ENCODE assay signal across 8 cellular contexts in the genomic region with DNA sequence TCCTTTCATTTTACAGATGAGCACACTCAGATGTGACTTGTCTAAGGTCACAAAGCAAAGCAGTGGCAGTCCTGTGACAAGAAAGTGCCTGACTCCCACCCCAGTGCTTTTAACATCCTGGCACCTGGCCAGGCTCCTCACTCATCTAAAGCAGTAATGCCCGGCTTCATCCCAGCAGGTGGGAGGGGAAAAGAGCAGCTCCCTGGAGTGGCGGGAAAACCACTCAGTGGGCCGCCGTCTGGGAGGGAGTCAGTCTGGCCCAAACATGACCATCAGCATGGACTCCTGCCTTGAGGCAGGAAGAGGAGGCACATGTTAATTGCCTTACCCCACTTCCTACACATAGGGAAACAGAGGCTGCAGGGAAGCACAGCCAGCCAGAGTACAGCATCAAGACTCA. TPM values are rescaled to one million over a fixed set of nuclear protein-coding genes. Genes with fewer than 3 reads are reported as not detected.
A peak's percentile ranks its signal among the peaks of the same experiment; 100 is the strongest.
DNase-seq lines count a peak whose midpoint lies in the region; ATAC-seq and TF ChIP-seq lines count a peak whose summit lies in the region.

No MANE protein-coding gene starts in this region.

- no peak overlapping the region for H3K23ac ChIP-seq in trophoblast cell (ENCODE audit: low read length)

- TF ChIP-seq CTCF in body of pancreas (IDR thresholded peaks at IDR 0.05) (no peak), esophagus squamous epithelium (IDR thresholded peaks at IDR 0.05) (no peak)

- ATAC-seq in body of pancreas (no peak), GM19452 (IDR thresholded peaks at IDR 0.05; ENCODE audit: unreplicated experiment) (no peak), GM21825 (IDR thresholded peaks at IDR 0.05; ENCODE audit: unreplicated experiment) (no peak)

- H3K79me1 ChIP-seq in trophoblast cell (ENCODE audit: low read length) = peaks cover 20% of the 10 kb centered on the region

- H3K4me1 ChIP-seq in body of pancreas (peaks cover 75% of the 10 kb centered on the region), trophoblast cell (ENCODE audit: control insufficient read depth in 1 of 2, insufficient read depth in 2 of 2, low read length in 2 of 2) (peaks cover 13 to 20% of the 10 kb centered on the region in 2 experiments), esophagus squamous epithelium (peaks cover 41 to 89% (median 52%) of the 10 kb centered on the region in 3 donors)

- no peak overlapping the region for H2BK5ac ChIP-seq in trophoblast cell (ENCODE audit: low read depth, low read length, poor library complexity)

- no peak overlapping the region for H2AFZ ChIP-seq in trophoblast cell (ENCODE audit: insufficient read depth, low read length, poor library complexity)

- H3K9ac ChIP-seq in trophoblast cell (ENCODE audit: low read length) = no peak overlapping the region

- H3K27ac ChIP-seq in body of pancreas = peak overlapping the region in 3 of 4 donors; percentile 5 to 89 (median 74)
- H3K27ac ChIP-seq in trophoblast cell (ENCODE audit: low read depth, low read length) = no peak overlapping the region
- H3K27ac ChIP-seq in esophagus squamous epithelium = peak overlapping the region in 1 of 4 donors; percentile 94

- no peak overlapping the region for H4K91ac ChIP-seq in trophoblast cell (ENCODE audit: low read depth, low read length)

- H4K8ac ChIP-seq in trophoblast cell (ENCODE audit: low read depth, low read length) = no peak overlapping the region

- no peak overlapping the region for H2BK120ac ChIP-seq in trophoblast cell (ENCODE audit: insufficient read depth, low read length, poor library complexity)

- no peak overlapping the region for H3K4me3 ChIP-seq in body of pancreas
- H3K4me3 ChIP-seq in trophoblast cell (ENCODE audit: low read depth, low read length) = no peak overlapping the region
- H3K4me3 ChIP-seq in esophagus squamous epithelium = no peak overlapping the region

- H4K12ac ChIP-seq in trophoblast cell (ENCODE audit: low read depth, low read length) = no peak overlapping the region

- WGBS in body of pancreas, 2 donors = 45 to 49% methylated on average over 4 of the region's 4 CpGs
- WGBS in trophoblast cell (ENCODE audit: extremely low coverage, insufficient coverage, insufficient read length) = no CpG with 5 or more reads among the region's 4 CpGs
- WGBS in esophagus squamous epithelium, 2 donors = 11 to 58% methylated on average over 1 to 4 of the region's 4 CpGs

- H2AK5ac ChIP-seq in trophoblast cell (ENCODE audit: low read length) = no peak overlapping the region

- no peaks in the 10 kb centered on the region for H3K36me3 ChIP-seq in body of pancreas (replicated peaks in 1 of 2; ENCODE audit: insufficient read depth in 1 of 2, low read depth in 2 of 2)
- H3K36me3 ChIP-seq in trophoblast cell (ENCODE audit: control insufficient read depth in 1 of 2, insufficient read depth in 2 of 2, low read length in 2 of 2) = peaks cover 19 to 20% of the 10 kb centered on the region in 2 experiments
- H3K36me3 ChIP-seq in esophagus squamous epithelium = no peaks in the 10 kb centered on the region

- no peak for TF ChIP-seq POLR2A in body of pancreas (IDR thresholded peaks at IDR 0.05)
- TF ChIP-seq POLR2A in esophagus squamous epithelium (IDR thresholded peaks at IDR 0.05) = no peak

- peaks cover 36% of the 10 kb centered on the region for H3K79me2 ChIP-seq in trophoblast cell (ENCODE audit: control insufficient read depth, insufficient read depth, low read length, poor library complexity)

- H3K27me3 ChIP-seq in body of pancreas = no peaks in the 10 kb centered on the region
- no peaks in the 10 kb centered on the region for H3K27me3 ChIP-seq in trophoblast cell (ENCODE audit: insufficient read depth, low read length)
- peaks cover 0 to 20% (median 0%) of the 10 kb centered on the region in 4 donors for H3K27me3 ChIP-seq in esophagus squamous epithelium

- no peak overlapping the region for H3K14ac ChIP-seq in trophoblast cell (ENCODE audit: low read length)

- H3K9me3 ChIP-seq in body of pancreas (no peaks in the 10 kb centered on the region), trophoblast cell (ENCODE audit: insufficient read depth, low read depth, low read length) (no peaks in the 10 kb centered on the region), esophagus squamous epithelium (no peaks in the 10 kb centered on the region)

- no peak overlapping the region for H3K18ac ChIP-seq in trophoblast cell (ENCODE audit: low read length)

- intact Hi-C loops in body of pancreas (cut with DNase I) (no loop called here), esophagus squamous epithelium (cut with DNase I) (no loop called here)

- DNase-seq in DMS53 (lab: John Stamatoyannopoulos, UW) = peak; percentile 58
- no peak for DNase-seq in DMS53 treated with DMSO at 0.1 percent for 48 hours (lab: John Stamatoyannopoulos, UW; ENCODE audit: unreplicated experiment)
- DNase-seq in NCI-H2081 treated with DMSO at 0.1 percent for 48 hours (lab: John Stamatoyannopoulos, UW) = peak; percentile 44
- no peak for DNase-seq in body of pancreas
- DNase-seq in trophoblast cell = no peak
- DNase-seq in esophagus squamous epithelium (lab: John Stamatoyannopoulos, UW) = no peak

- peak overlapping the region; percentile 84 for H3K4me2 ChIP-seq in trophoblast cell (ENCODE audit: low read length)

- H3K4ac ChIP-seq in trophoblast cell (ENCODE audit: low read depth, low read length) = peak overlapping the region; percentile 82

- no peak overlapping the region for H2BK12ac ChIP-seq in trophoblast cell (ENCODE audit: low read length)

RNA-seq across cellular contexts. Expression of gene PCGF2, which starts 2.6 kb away (rescaled TPM):
- 1 to 10 TPM; 5.9 to 9.3 TPM for total RNA-seq in body of pancreas
- 42.2 and 42.5 TPM in 2 replicates for polyA plus RNA-seq in trophoblast cell (2013)
- total RNA-seq in esophagus squamous epithelium = 10 to 100 TPM in 1 of 4 donors, 1 to 10 TPM in 3; 2.5 to 11.8 (median 3.4) TPM

RNA-seq across cellular contexts. Expression of gene PSMB3, which starts 7.0 kb away (rescaled TPM):
- 10 to 100 TPM; 68.2 to 99.2 TPM for total RNA-seq in body of pancreas
- 299 and 301 TPM in 2 replicates for polyA plus RNA-seq in trophoblast cell (2013)
- 100 to 1,000 TPM; 128 to 177 (median 145) TPM for total RNA-seq in esophagus squamous epithelium

RNA-seq across cellular contexts. Expression of gene CISD3, which starts 15.4 kb away (rescaled TPM):
- total RNA-seq in body of pancreas (10 to 100 TPM; 11.2 TPM), esophagus squamous epithelium (1 to 10 TPM; 4.9 to 8.3 (median 7.8) TPM)
- 7.1 and 7.8 TPM in 2 replicates for polyA plus RNA-seq in trophoblast cell (2013)

RNA-seq across cellular contexts. Expression of gene MLLT6, which starts 40.5 kb away (rescaled TPM):
- total RNA-seq in body of pancreas (100 to 1,000 TPM in 1 of 2 donors, 10 to 100 TPM in 1; 90.8 to 121 TPM), esophagus squamous epithelium (10 to 100 TPM; 30.6 to 79.7 (median 35.1) TPM)
- polyA plus RNA-seq in trophoblast cell (2013) = 15.3 and 16.2 TPM in 2 replicates

RNA-seq across cellular contexts. Expression of gene PIP4K2B, which starts 53.8 kb away (rescaled TPM):
- total RNA-seq in body of pancreas (10 to 100 TPM; 20.2 to 30.3 TPM), esophagus squamous epithelium (10 to 100 TPM; 14.4 to 32.6 (median 24.1) TPM)
- polyA plus RNA-seq in trophoblast cell (2013) = 22.1 and 25.2 TPM in 2 replicates

Comparison
In these comparisons a context has a peak if more than half of its experiments do, and no peak if none do; other contexts are left out.
1. DNase-seq: peak in DMS53 (single experiment) and NCI-H2081 treated with DMSO at 0.1 percent for 48 hours (single experiment); none in DMS53 treated with DMSO at 0.1 percent for 48 hours (single experiment), body of pancreas (0 of 4), trophoblast cell (0 of 2) and esophagus squamous epithelium (single experiment).